ENCODE assay signal across 8 cellular contexts in the genomic region with DNA sequence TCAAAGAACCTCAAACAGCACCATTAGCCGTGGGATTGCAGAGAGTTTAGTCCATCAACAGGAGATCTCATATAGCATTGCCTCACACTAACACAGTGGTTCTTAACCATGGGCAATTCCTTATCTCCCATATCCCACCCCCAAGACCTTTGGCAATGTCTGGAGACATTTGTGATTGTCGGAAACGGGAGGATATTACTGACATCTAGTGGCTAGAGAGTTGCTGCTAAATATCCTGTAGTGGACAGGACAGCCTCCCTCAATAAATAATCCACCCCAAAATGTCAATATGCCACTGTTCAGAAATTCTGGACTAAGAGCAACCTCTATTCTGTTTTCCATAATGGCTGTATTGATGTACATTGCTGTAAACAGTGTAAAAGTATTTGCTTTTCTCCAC.
DNase-seq lines count a peak whose midpoint lies in the region; ATAC-seq and TF ChIP-seq lines count a peak whose summit lies in the region.

No MANE protein-coding gene starts in this region.

- H3K4me3 ChIP-seq in AG09309 (ENCODE audit: control insufficient read depth, low read depth, low read length) (no peak overlapping the region), lung (no peak overlapping the region)

- ATAC-seq in lung (ENCODE audit: insufficient read depth, low FRiP score) (peak; percentile 60), HG03460 (IDR thresholded peaks at IDR 0.05; ENCODE audit: unreplicated experiment) (no peak), GM21515 (IDR thresholded peaks at IDR 0.05; ENCODE audit: unreplicated experiment) (no peak), HG02759 (IDR thresholded peaks at IDR 0.05; ENCODE audit: unreplicated experiment) (no peak)

- no peak overlapping the region for H3K27ac ChIP-seq in lung (ENCODE audit: low read depth in 1 of 2, low read length in 1 of 2)

- 39 to 47% methylated on average over 3 of the region's 3 CpGs for WGBS in lung, 2 donors

- peak; percentile 72 for TF ChIP-seq CTCF in AG09309 (IDR thresholded peaks at IDR 0.05; ENCODE audit: control insufficient read depth, insufficient read depth, low read depth, low read length, missing control alignments)
- TF ChIP-seq CTCF in lung (IDR thresholded peaks at IDR 0.05; ENCODE audit: control extremely low read depth, extremely low read depth), result peak; percentile 26

- DNase-seq in AG09309 (ENCODE audit: low read depth) (no peak), HuH-7.5 (ENCODE audit: low spot score) (peak; percentile 8), cerebellar cortex (ENCODE audit: low spot score) (peak; percentile 21), lung (ENCODE audit: low spot score) (no peak), COLO668 (lab: John Stamatoyannopoulos, UW; ENCODE audit: unreplicated experiment) (no peak)

- no peaks in the 10 kb centered on the region for H3K27me3 ChIP-seq in lung (ENCODE audit: control insufficient read depth, insufficient read depth)

- H3K36me3 ChIP-seq in lung (ENCODE audit: control insufficient read depth in 2 of 2, insufficient read depth in 2 of 2, low read length in 2 of 2), result no peaks in the 10 kb centered on the region

- H3K9me3 ChIP-seq in lung (ENCODE audit: control insufficient read depth in 2 of 2, insufficient read depth in 1 of 2, low read length in 1 of 2), result no peaks in the 10 kb centered on the region

- no peaks in the 10 kb centered on the region for H3K4me1 ChIP-seq in lung (ENCODE audit: control insufficient read depth in 2 of 2, insufficient read depth in 2 of 2, low read length in 2 of 2)

Comparison
In these comparisons a context has a peak if more than half of its experiments do, and no peak if none do; other contexts are left out.
1. DNase-seq: peak in HuH-7.5 (single experiment) and cerebellar cortex (single experiment); none in AG09309 (single experiment), lung (single experiment) and COLO668 (single experiment).